In the genomic region with DNA sequence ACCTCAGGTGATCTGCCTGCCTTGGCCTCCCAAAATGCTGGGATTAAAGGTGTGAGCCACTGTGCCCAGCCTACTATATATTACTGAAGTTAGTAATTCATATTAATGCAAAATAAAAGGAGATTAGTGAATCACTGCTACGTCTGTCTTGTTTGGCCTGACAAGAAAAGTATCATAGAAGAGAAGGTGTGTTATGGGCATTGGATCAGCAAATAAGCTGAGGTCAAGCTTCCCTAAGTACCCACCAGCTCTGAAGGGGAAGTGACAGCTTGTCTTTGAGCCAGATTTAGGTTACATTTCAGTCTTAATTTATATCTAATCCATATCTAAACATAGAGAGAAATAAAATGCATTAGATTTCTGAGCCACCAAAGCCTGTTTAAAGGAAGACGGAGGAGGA, we compare ENCODE assay signal across 18 cellular contexts. TPM values are rescaled to one million over a fixed set of nuclear protein-coding genes. Genes with fewer than 3 reads are reported as not detected.
DNase-seq lines count a peak whose midpoint lies in the region; ATAC-seq and TF ChIP-seq lines count a peak whose summit lies in the region.
"Had no signal": no experiment of that assay in that cellular context is flagged by ENCODE, and none has a peak within 500 bp of the region (broad histone marks: within the 10 kb centered on the region; RNA-seq: fewer than 3 reads in every experiment).

No MANE protein-coding gene starts in this region.

- intact Hi-C loops in adrenal gland (cut with DNase I) (no loop called here), dorsolateral prefrontal cortex (cut with DNase I) (loop anchor here in 1 of 2 donors (10.0 kb wide), 2 partner anchors 254 to 514 kb away; no protein-coding TSS in a partner anchor)

- no peak overlapping the region for H3K4me3 ChIP-seq in adrenal gland
- peak overlapping the region in 10 of 59 donors; percentile 1 to 89 (median 82) for H3K4me3 ChIP-seq in dorsolateral prefrontal cortex
- no peak overlapping the region for H3K4me3 ChIP-seq in right atrium auricular region
- H3K4me3 ChIP-seq: GM12878 had no signal

- H3K36me3 ChIP-seq in adrenal gland (replicated peaks in 1 of 2) = no peaks in the 10 kb centered on the region
- H3K36me3 ChIP-seq in right atrium auricular region = no peaks in the 10 kb centered on the region

- WGBS in adrenal gland, 4 donors = 79 to 93% (median 80%) methylated on average over 2 of the region's 2 CpGs

- H3K27ac ChIP-seq in adrenal gland (peak overlapping the region in 4 of 5 donors; percentile 27 to 87 (median 34)), dorsolateral prefrontal cortex (peak overlapping the region in 56 of 59 donors; percentile 14 to 99 (median 96)), right atrium auricular region (no peak overlapping the region)

- H3K9me3 ChIP-seq in adrenal gland (replicated peaks in 1 of 3) = no peaks in the 10 kb centered on the region
- H3K9me3 ChIP-seq in right atrium auricular region = no peaks in the 10 kb centered on the region

- DNase-seq in NCI-H82 (lab: John Stamatoyannopoulos, UW) (peak; percentile 33), adrenal gland (no peak), dorsolateral prefrontal cortex (no peak), superior temporal gyrus (ENCODE audit: extremely low spot score) (peak; percentile 31), nucleus accumbens (lab: John Stamatoyannopoulos, UW) (no peak), right atrium auricular region (ENCODE audit: low spot score) (no peak)
- DNase-seq: CD4-positive, CD25-positive, alpha-beta regulatory T cell; CD8-positive, alpha-beta memory T cell; COR-L47; DMS 273 treated with DMSO at 0.1 percent for 48 hours; DMS53; DND-41; GOT3; H7; HFFc6 had no signal

- H3K27me3 ChIP-seq in adrenal gland (no peaks in the 10 kb centered on the region), dorsolateral prefrontal cortex (no peaks in the 10 kb centered on the region), right atrium auricular region (no peaks in the 10 kb centered on the region)

- H3K4me1 ChIP-seq in adrenal gland (replicated peaks in 1 of 2) (peaks cover 19 to 22% of the 10 kb centered on the region in 2 donors), right atrium auricular region (no peaks in the 10 kb centered on the region)

- TF ChIP-seq CTCF in adrenal gland (IDR thresholded peaks at IDR 0.05) = no peak
- no peak for TF ChIP-seq CTCF in dorsolateral prefrontal cortex (IDR thresholded peaks at IDR 0.05 in 54 of 56, conservative IDR thresholded peaks at IDR 0.05 in 2 of 56; ENCODE audit: low read depth in 1 of 56, partially characterized antibody in 56 of 56)
- TF ChIP-seq CTCF in right atrium auricular region (IDR thresholded peaks at IDR 0.05) = no peak

- ATAC-seq in HG03196 (IDR thresholded peaks at IDR 0.05; ENCODE audit: unreplicated experiment) = no peak
- ATAC-seq: GM12878, HCT116 had no signal

- TF ChIP-seq POLR2A in adrenal gland (IDR thresholded peaks at IDR 0.05) = no peak

RNA-seq across cellular contexts. Expression of gene SGK1, which starts 7.1 kb away (rescaled TPM):
- total RNA-seq in adrenal gland = 100 to 1,000 TPM; 123 to 685 (median 238) TPM
- 100 to 1,000 TPM; 104 to 162 (median 136) TPM for polyA plus RNA-seq in adrenal gland
- 100 to 1,000 TPM in 82 of 120 experiments, 10 to 100 TPM in 38; 31.4 to 701 (median 120) TPM for total RNA-seq in dorsolateral prefrontal cortex
- 100 to 1,000 TPM; 151 to 155 TPM for total RNA-seq in right atrium auricular region

Comparison
In these comparisons a context has a peak if more than half of its experiments do, and no peak if none do; other contexts are left out.
1. DNase-seq: peak in NCI-H82 (single experiment) and superior temporal gyrus (single experiment); none in adrenal gland (0 of 7), dorsolateral prefrontal cortex (0 of 10), nucleus accumbens (0 of 56) and right atrium auricular region (single experiment).
2. H3K27ac ChIP-seq: peak in adrenal gland (4 of 5) and dorsolateral prefrontal cortex (56 of 59); none in right atrium auricular region (0 of 2).